Comparison of ENCODE assay signal across 8 cellular contexts in genomic region chr2:10864888-10865551, GRCh38. TPM values are rescaled to one million over a fixed set of nuclear protein-coding genes. Genes with fewer than 3 reads are reported as not detected.
DNase-seq lines count a peak whose midpoint lies in the region; ATAC-seq and TF ChIP-seq lines count a peak whose summit lies in the region.

No MANE protein-coding gene starts in this region.

- intact Hi-C loops in MCF 10A (cut with micrococcal nuclease): no loop called here
- intact Hi-C loops in mammary epithelial cell (cut with micrococcal nuclease): no loop called here
- intact Hi-C loops in OCI-LY7 (cut with micrococcal nuclease; ENCODE audit: unreplicated experiment): no loop called here

- H3K27me3 Mint-ChIP-seq in MCF 10A (ENCODE audit: insufficient read depth, unreplicated experiment) (peaks cover 74% of the 10 kb centered on the region), immature natural killer cell (ENCODE audit: low read depth in 3 of 3) (peaks cover 3 to 10% (median 6%) of the 10 kb centered on the region in 3 donors)

- no peaks in the 10 kb centered on the region for H3K9me2 ChIP-seq in OCI-LY7 (ENCODE audit: insufficient read depth, low read length)

- H3K9ac ChIP-seq in mammary epithelial cell (ENCODE audit: insufficient read depth, low read length): no peak overlapping the region

- 84% methylated on average over 13 of the region's 13 CpGs for WGBS in mammary epithelial cell (ENCODE audit: low coverage, missing lambda C conversion rate)

- peaks cover 6% of the 10 kb centered on the region for H3K36me3 Mint-ChIP-seq in MCF 10A (ENCODE audit: insufficient read depth, unreplicated experiment)
- no peaks in the 10 kb centered on the region for H3K36me3 Mint-ChIP-seq in immature natural killer cell

- no peaks in the 10 kb centered on the region for H3K36me3 ChIP-seq in mammary epithelial cell (ENCODE audit: insufficient read depth, low read length)
- no peaks in the 10 kb centered on the region for H3K36me3 ChIP-seq in OCI-LY7 (ENCODE audit: insufficient read depth, low read length)

- no TSS peak for BruUV-seq in MCF 10A (replicated peaks; lab: Mats Ljungman, UMichigan)
- no TSS peak for BruUV-seq in mammary epithelial cell (replicated peaks; lab: Mats Ljungman, UMichigan)
- BruUV-seq in OCI-LY7 (replicated peaks; lab: Mats Ljungman, UMichigan): no TSS peak

- CTCF ChIA-PET in MCF 10A (lab: Yijun Ruan, JAX): interaction anchor here (0.7 kb wide), 1 partner anchor 188 kb away, joined by 3 read pairs; no protein-coding TSS in a partner anchor
- CTCF ChIA-PET in mammary epithelial cell (lab: Charles Lee; ENCODE audit: low non-redundant PET): no interaction called here
- CTCF ChIA-PET in OCI-LY7 (lab: Charles Lee; ENCODE audit: unreplicated experiment): no interaction called here

- ATAC-seq in HG02642 (IDR thresholded peaks at IDR 0.05; ENCODE audit: poor library complexity, unreplicated experiment) (peak; percentile 93), left lobe of liver (no peak)

- H3K9me3 Mint-ChIP-seq in MCF 10A (ENCODE audit: unreplicated experiment) (no peaks in the 10 kb centered on the region), immature natural killer cell (peaks cover 0 to 2% (median 0%) of the 10 kb centered on the region in 6 donors)

- H3K27ac Mint-ChIP-seq in MCF 10A (ENCODE audit: low read depth, unreplicated experiment) (no peak overlapping the region), immature natural killer cell (peak overlapping the region in 5 of 6 donors; percentile 1 to 90 (median 68))

- H4K20me1 ChIP-seq in mammary epithelial cell (ENCODE audit: insufficient read depth, low read length) (no peaks in the 10 kb centered on the region), OCI-LY7 (ENCODE audit: insufficient read depth, low read length) (no peaks in the 10 kb centered on the region)

- in situ Hi-C loops in mammary epithelial cell (cut with MboI; ENCODE audit: low sequenced_read_pairs in 2 of 2): no loop called here

- no peaks in the 10 kb centered on the region for H3K4me1 Mint-ChIP-seq in MCF 10A (ENCODE audit: insufficient read depth, unreplicated experiment)
- peaks cover 46 to 57% of the 10 kb centered on the region in 2 donors for H3K4me1 Mint-ChIP-seq in immature natural killer cell

- peaks cover 11% of the 10 kb centered on the region for H3K4me1 ChIP-seq in mammary epithelial cell (ENCODE audit: insufficient read depth, low read length)
- no peaks in the 10 kb centered on the region for H3K4me1 ChIP-seq in OCI-LY7 (ENCODE audit: insufficient read depth, low read length, poor library complexity, severe bottlenecking)

- H3K27me3 ChIP-seq in mammary epithelial cell (ENCODE audit: insufficient read depth, low read length): no peaks in the 10 kb centered on the region

- H3K4me3 Mint-ChIP-seq in MCF 10A (ENCODE audit: unreplicated experiment) (no peak overlapping the region), immature natural killer cell (peak overlapping the region; percentile 73 to 88 (median 77))

- H3K4me2 ChIP-seq in mammary epithelial cell (ENCODE audit: insufficient read depth, low read depth, low read length) (no peak overlapping the region), OCI-LY7 (ENCODE audit: low read length) (no peak overlapping the region)

- no peaks in the 10 kb centered on the region for H3K79me2 ChIP-seq in mammary epithelial cell (ENCODE audit: insufficient read depth, low read length)
- H3K79me2 ChIP-seq in OCI-LY7 (ENCODE audit: insufficient read depth, low read depth, low read length): no peaks in the 10 kb centered on the region

- H2AFZ ChIP-seq in mammary epithelial cell (ENCODE audit: low read depth, low read length) (no peak overlapping the region), OCI-LY7 (ENCODE audit: low read length) (no peak overlapping the region)

- H3K4me3 ChIP-seq in mammary epithelial cell (replicated peaks in 1 of 3; ENCODE audit: insufficient read depth in 1 of 3, low read depth in 2 of 3, low read length in 3 of 3) (no peak overlapping the region), OCI-LY7 (ENCODE audit: low read depth, low read length, poor library complexity, severe bottlenecking) (no peak overlapping the region), foreskin fibroblast (ENCODE audit: low read depth in 1 of 2, low read length in 2 of 2) (no peak overlapping the region)

- H3K27ac ChIP-seq in mammary epithelial cell (ENCODE audit: insufficient read depth, low read depth, low read length) (no peak overlapping the region), OCI-LY7 (ENCODE audit: low read depth, low read length, poor library complexity, severe bottlenecking) (no peak overlapping the region)

- H3K9me3 ChIP-seq in mammary epithelial cell (replicated peaks; ENCODE audit: insufficient read depth, low read length): no peaks in the 10 kb centered on the region
- no peaks in the 10 kb centered on the region for H3K9me3 ChIP-seq in OCI-LY7 (ENCODE audit: low read length)

- peak; percentile 26 for TF ChIP-seq CTCF in MCF 10A (IDR thresholded peaks at IDR 0.05; ENCODE audit: unreplicated experiment)
- peak in 1 of 2 donors; percentile 23 for TF ChIP-seq CTCF in mammary epithelial cell (conservative IDR thresholded peaks at IDR 0.05 in 1 of 2, IDR thresholded peaks at IDR 0.05 in 1 of 2; ENCODE audit: extremely low read depth in 1 of 2, insufficient read depth in 1 of 2, low read depth in 1 of 2, low read length in 2 of 2)
- peak; percentile 49 for TF ChIP-seq CTCF in OCI-LY7 (conservative IDR thresholded peaks at IDR 0.05; ENCODE audit: low read length)
- TF ChIP-seq CTCF in foreskin fibroblast (IDR thresholded peaks at IDR 0.05; ENCODE audit: low read depth, low read length): no peak

- dilution Hi-C loops in mammary epithelial cell (cut with HindIII; ENCODE audit: low sequenced_read_pairs): no loop called here

- POLR2A ChIA-PET in MCF 10A (lab: Yijun Ruan, JAX): no interaction called here
- POLR2A ChIA-PET in OCI-LY7 (lab: Charles Lee): no interaction called here

- no peak for DNase-seq in MCF 10A (ENCODE audit: unreplicated experiment)
- no peak for DNase-seq in mammary epithelial cell
- peak; percentile 22 for DNase-seq in OCI-LY7 (ENCODE audit: low spot score)
- peak; percentile 30 to 37 (median 35) for DNase-seq in immature natural killer cell
- DNase-seq in foreskin fibroblast: no peak
- no peak for DNase-seq in left lobe of liver (ENCODE audit: low spot score)
- DNase-seq in HPDE6-E6E7 (ENCODE audit: extremely low spot score): no peak

RNA-seq across cellular contexts. Expression of gene KCNF1, which starts 46.7 kb away (rescaled TPM):
- not detected in 2 replicates for total RNA-seq in MCF 10A (2022)
- total RNA-seq in mammary epithelial cell: 1 to 10 TPM in 1 of 2 donors, under 1 TPM in 1; 0.54 to 2.5 TPM
- 0.26 TPM for polyA plus RNA-seq in mammary epithelial cell
- polyA minus RNA-seq in mammary epithelial cell: not detected
- total RNA-seq in OCI-LY7 (2014; rRNA removed; shearing (Covaris generic)): not detected in 2 replicates
- total RNA-seq in OCI-LY7 (2022): not detected in 2 replicates
- not detected for polyA plus RNA-seq in immature natural killer cell
- not detected for total RNA-seq in left lobe of liver

RNA-seq across cellular contexts. Expression of gene PDIA6, which starts 52.4 kb away (rescaled TPM):
- total RNA-seq in MCF 10A (2022): 254 and 339 TPM in 2 replicates
- total RNA-seq in mammary epithelial cell: 100 to 1,000 TPM; 168 to 256 TPM
- polyA plus RNA-seq in mammary epithelial cell: 270 TPM
- polyA minus RNA-seq in mammary epithelial cell: 139 TPM
- total RNA-seq in OCI-LY7 (2014; rRNA removed; shearing (Covaris generic)): 171 and 192 TPM in 2 replicates
- 132 and 150 TPM in 2 replicates for total RNA-seq in OCI-LY7 (2022)
- 100 to 1,000 TPM; 216 to 424 (median 229) TPM for polyA plus RNA-seq in immature natural killer cell
- total RNA-seq in left lobe of liver: 225 TPM

Comparison
In these comparisons a context has a peak if more than half of its experiments do, and no peak if none do; other contexts are left out.
1. DNase-seq: peak in OCI-LY7 (single experiment) and immature natural killer cell (3 of 3); none in MCF 10A (single experiment), mammary epithelial cell (single experiment), foreskin fibroblast (0 of 2), left lobe of liver (single experiment) and HPDE6-E6E7 (single experiment).